Comparison of ENCODE assay signal across 1 cellular context in genomic region chr20:50335105-50335504, GRCh38.
TF ChIP-seq lines count a peak whose summit lies in the region.

No MANE protein-coding gene starts in this region.

TF ChIP-seq in GM12878, 131 proteins besides CTCF, POLR2A, EP300 and RAD21 (continued from another document):
- no peak for TF ChIP-seq ZNF687 (IDR thresholded peaks at IDR 0.05)
- TF ChIP-seq SUZ12 (IDR thresholded peaks at IDR 0.05; ENCODE audit: unreplicated experiment): no peak
- no peak for TF ChIP-seq KAT2A (conservative IDR thresholded peaks at IDR 0.05; ENCODE audit: control insufficient read depth, low read depth, low read length)
- peak; percentile 71 for TF ChIP-seq HCFC1 (IDR thresholded peaks at IDR 0.05; ENCODE audit: low read length)
- no peak for TF ChIP-seq IRF3 (IDR thresholded peaks at IDR 0.05)
- TF ChIP-seq BCLAF1 (IDR thresholded peaks at IDR 0.05): no peak
- TF ChIP-seq RB1 (IDR thresholded peaks at IDR 0.05; ENCODE audit: borderline replicate concordance): no peak
- 0 out of 2 replicates have a peak, but pooled peaks have one; percentile 19 for TF ChIP-seq CREM (IDR thresholded peaks at IDR 0.05; ENCODE audit: low read depth)
- TF ChIP-seq ZBTB33 (IDR thresholded peaks at IDR 0.05): no peak
- TF ChIP-seq CREB1 (IDR thresholded peaks at IDR 0.05; ENCODE audit: low read depth): peak; percentile 57; the same call in 1 of the 2 replicates
- no peak for TF ChIP-seq SP1 (IDR thresholded peaks at IDR 0.05; ENCODE audit: low read depth, low read length)
- peak; percentile 12; the same call in 1 of the 2 replicates for TF ChIP-seq SPI1 (IDR thresholded peaks at IDR 0.05; ENCODE audit: borderline replicate concordance, insufficient read depth, low read depth, low read length)
- no peak for TF ChIP-seq PKNOX1 (IDR thresholded peaks at IDR 0.05)
- TF ChIP-seq PAX8 (IDR thresholded peaks at IDR 0.05): no peak
- TF ChIP-seq SIX5 (IDR thresholded peaks at IDR 0.05; ENCODE audit: low read depth, low read length, severe bottlenecking): peak; percentile 75
- TF ChIP-seq YBX1 (IDR thresholded peaks at IDR 0.05): no peak
- peak; percentile 75 for TF ChIP-seq NFYA (IDR thresholded peaks at IDR 0.05; ENCODE audit: borderline replicate concordance, low read depth, low read length)
- TF ChIP-seq USF1 (IDR thresholded peaks at IDR 0.05; ENCODE audit: borderline replicate concordance, extremely low read length, insufficient read depth, low read depth, low read length): peak; percentile 68
- TF ChIP-seq TCF12 (IDR thresholded peaks at IDR 0.05; ENCODE audit: low read depth, low read length): no peak
- no peak for TF ChIP-seq ESRRA (IDR thresholded peaks at IDR 0.05; ENCODE audit: low read length)
- no peak for TF ChIP-seq POLR2AphosphoS5 (IDR thresholded peaks at IDR 0.05; ENCODE audit: low read length)
- TF ChIP-seq MYB (IDR thresholded peaks at IDR 0.05; ENCODE audit: borderline replicate concordance, low read depth, low read length): no peak
- peak; percentile 48; the same call in 1 of the 2 replicates for TF ChIP-seq ATF3 (IDR thresholded peaks at IDR 0.05; ENCODE audit: borderline replicate concordance, extremely low read depth, low read depth, low read length)
- no peak for TF ChIP-seq CHD1 (IDR thresholded peaks at IDR 0.05; ENCODE audit: low read depth, low read length)
- no peak for TF ChIP-seq CBX3 (IDR thresholded peaks at IDR 0.05; ENCODE audit: borderline replicate concordance, low read depth)
- no peak for TF ChIP-seq RELB (IDR thresholded peaks at IDR 0.05; ENCODE audit: low read depth)
- no peak for TF ChIP-seq POLR2AphosphoS2 (IDR thresholded peaks at IDR 0.05; ENCODE audit: low read depth, low read length)
- TF ChIP-seq STAT3 (IDR thresholded peaks at IDR 0.05; ENCODE audit: low read depth, low read length): no peak
- no peak for TF ChIP-seq ZBTB40 (IDR thresholded peaks at IDR 0.05; ENCODE audit: borderline replicate concordance)
- TF ChIP-seq CHD4 (IDR thresholded peaks at IDR 0.05): no peak
- no peak for TF ChIP-seq HDGF (IDR thresholded peaks at IDR 0.05)
- TF ChIP-seq NKRF (conservative IDR thresholded peaks at IDR 0.05): no peak
- TF ChIP-seq MTA2 (IDR thresholded peaks at IDR 0.05; ENCODE audit: low read depth): no peak
- no peak for TF ChIP-seq ZSCAN29 (IDR thresholded peaks at IDR 0.05)
- TF ChIP-seq TAF1 (IDR thresholded peaks at IDR 0.05; ENCODE audit: borderline replicate concordance, low read depth, low read length): no peak
- TF ChIP-seq NR2C1 (IDR thresholded peaks at IDR 0.05): no peak
- TF ChIP-seq BACH1 (IDR thresholded peaks at IDR 0.05; ENCODE audit: borderline replicate concordance): no peak
- no peak for TF ChIP-seq BRCA1 (IDR thresholded peaks at IDR 0.05; ENCODE audit: low read depth, low read length)
- no peak for TF ChIP-seq FOXK2 (IDR thresholded peaks at IDR 0.05)
